In genomic region chr4:77156533-77156911, GRCh38 we compare ENCODE assay signal across 8 cellular contexts. TPM values are rescaled to one million over a fixed set of nuclear protein-coding genes. Genes with fewer than 3 reads are reported as not detected.
DNase-seq lines count a peak whose midpoint lies in the region; ATAC-seq and TF ChIP-seq lines count a peak whose summit lies in the region.

No MANE protein-coding gene starts in this region.

- no peaks in the 10 kb centered on the region for H3K9me3 ChIP-seq in DND-41 (ENCODE audit: insufficient read depth, low read length, severe bottlenecking)

- no peaks in the 10 kb centered on the region for H3K9me3 Mint-ChIP-seq in activated T-helper 2 cell treated with anti-CD3 and anti-CD28 coated beads, Interferon-gamma antibody, Interleukin-2, Interleukin-4, amounts not matched to agents 10 μg/mL and 5 μg/mL and 100 μg/mL, durations not matched to agents 14 hours and 24 hours and 36 hours
- H3K9me3 Mint-ChIP-seq in naive thymus-derived CD8-positive, alpha-beta T cell = peaks cover 0 to 4% (median 0%) of the 10 kb centered on the region in 9 donors

- H4K20me1 ChIP-seq in DND-41 (ENCODE audit: insufficient read depth, low read length) = 0 out of 2 replicates have a peak, but pooled peaks cover 5% of the 10 kb centered on the region

- H3K4me3 Mint-ChIP-seq in activated T-helper 2 cell treated with anti-CD3 and anti-CD28 coated beads, Interferon-gamma antibody, Interleukin-2, Interleukin-4, amounts not matched to agents 10 μg/mL and 5 μg/mL and 100 μg/mL, durations not matched to agents 14 hours and 24 hours and 36 hours (ENCODE audit: low read depth) = peak overlapping the region; percentile 96
- H3K4me3 Mint-ChIP-seq in naive thymus-derived CD8-positive, alpha-beta T cell = peak overlapping the region; percentile 95 to 100 (median 98)

- peak overlapping the region; percentile 84 to 99 for H3K4me3 ChIP-seq in DND-41 (ENCODE audit: low read depth in 1 of 2, low read length in 2 of 2)
- peak overlapping the region; percentile 90 for H3K4me3 ChIP-seq in fibroblast of mammary gland (ENCODE audit: control insufficient read depth, low read depth, low read length)

- H3K27me3 Mint-ChIP-seq in activated T-helper 2 cell treated with anti-CD3 and anti-CD28 coated beads, Interferon-gamma antibody, Interleukin-2, Interleukin-4, amounts not matched to agents 10 μg/mL and 5 μg/mL and 100 μg/mL, durations not matched to agents 14 hours and 24 hours and 36 hours (ENCODE audit: low read depth) = no peaks in the 10 kb centered on the region
- H3K27me3 Mint-ChIP-seq in naive thymus-derived CD8-positive, alpha-beta T cell = peaks cover 0 to 5% (median 0%) of the 10 kb centered on the region in 5 donors

- peak overlapping the region; percentile 94 for H2AFZ ChIP-seq in DND-41 (ENCODE audit: low read depth, low read length)

- POLR2A ChIA-PET in naive thymus-derived CD8-positive, alpha-beta T cell (lab: Charles Lee) = interaction anchor here (0.9 to 4.7 kb wide), 11 partner anchors 9 to 664 kb away, joined by 3 to 44 read pairs (median 4); partner anchors contain the start of gene CCNI

- H3K4me2 ChIP-seq in DND-41 (ENCODE audit: insufficient read depth, low read length) = peak overlapping the region; percentile 87

- peaks cover 39% of the 10 kb centered on the region for H3K36me3 ChIP-seq in DND-41 (ENCODE audit: insufficient read depth, low read length)

- TF ChIP-seq CTCF in DND-41 (IDR thresholded peaks at IDR 0.05; ENCODE audit: borderline replicate concordance, extremely low read depth, low read length, poor library complexity, severe bottlenecking) = no peak
- no peak for TF ChIP-seq CTCF in fibroblast of mammary gland (conservative IDR thresholded peaks at IDR 0.05; ENCODE audit: control insufficient read depth, insufficient read depth, low read depth, low read length)

- no peaks in the 10 kb centered on the region for H3K27me3 ChIP-seq in DND-41 (ENCODE audit: insufficient read depth, low read length, poor library complexity)

- peak overlapping the region; percentile 100 for H3K27ac ChIP-seq in DND-41 (ENCODE audit: low read length)

- H3K4me1 ChIP-seq in DND-41 (ENCODE audit: insufficient read depth, low read length) = peaks cover 32% of the 10 kb centered on the region

- peak overlapping the region; percentile 99 for H3K9ac ChIP-seq in DND-41 (ENCODE audit: low read depth, low read length)

- peak overlapping the region; percentile 97 for H3K27ac Mint-ChIP-seq in activated T-helper 2 cell treated with anti-CD3 and anti-CD28 coated beads, Interferon-gamma antibody, Interleukin-2, Interleukin-4, amounts not matched to agents 10 μg/mL and 5 μg/mL and 100 μg/mL, durations not matched to agents 14 hours and 24 hours and 36 hours
- peak overlapping the region; percentile 96 to 100 (median 98) for H3K27ac Mint-ChIP-seq in naive thymus-derived CD8-positive, alpha-beta T cell

- DNase-seq in DND-41 (peak; percentile 97), KG1 (lab: John Stamatoyannopoulos, UW) (peak; percentile 98), fibroblast of mammary gland (ENCODE audit: low read depth) (peak; percentile 99)
- DNase-seq in activated T-helper 2 cell treated with anti-CD3 and anti-CD28 coated beads, Interferon-gamma antibody, Interleukin-2, Interleukin-4, amounts not matched to agents 10 μg/mL and 5 μg/mL and 100 μg/mL, durations not matched to agents 14 hours and 24 hours and 36 hours (ENCODE audit: low spot score) = peak; percentile 97
- peak in 9 of 10 donors; percentile 78 to 100 (median 98) for DNase-seq in naive thymus-derived CD8-positive, alpha-beta T cell
- DNase-seq in stimulated activated naive CD4-positive, alpha-beta T cell (lab: John Stamatoyannopoulos, UW) = peak in 4 of 6 experiments; percentile 97 to 99 (median 98)

- peaks cover 49% of the 10 kb centered on the region for H3K4me1 Mint-ChIP-seq in activated T-helper 2 cell treated with anti-CD3 and anti-CD28 coated beads, Interferon-gamma antibody, Interleukin-2, Interleukin-4, amounts not matched to agents 10 μg/mL and 5 μg/mL and 100 μg/mL, durations not matched to agents 14 hours and 24 hours and 36 hours (ENCODE audit: low read depth)
- H3K4me1 Mint-ChIP-seq in naive thymus-derived CD8-positive, alpha-beta T cell = peaks cover 13 to 71% (median 31%) of the 10 kb centered on the region in 4 donors

- H3K36me3 Mint-ChIP-seq in activated T-helper 2 cell treated with anti-CD3 and anti-CD28 coated beads, Interferon-gamma antibody, Interleukin-2, Interleukin-4, amounts not matched to agents 10 μg/mL and 5 μg/mL and 100 μg/mL, durations not matched to agents 14 hours and 24 hours and 36 hours (ENCODE audit: low read depth) = peaks cover 16% of the 10 kb centered on the region
- H3K36me3 Mint-ChIP-seq in naive thymus-derived CD8-positive, alpha-beta T cell = peaks cover 0 to 13% (median 5%) of the 10 kb centered on the region in 3 donors

- peaks cover 33% of the 10 kb centered on the region for H3K79me2 ChIP-seq in DND-41 (ENCODE audit: insufficient read depth, low read length)

- ATAC-seq in DND-41 (ENCODE audit: insufficient read depth, low read depth) (peak; percentile 91), GM21737 (IDR thresholded peaks at IDR 0.05; ENCODE audit: unreplicated experiment) (peak; percentile 80)
- peak; percentile 92 to 94 for ATAC-seq in naive thymus-derived CD8-positive, alpha-beta T cell

- intact Hi-C loops in activated T-helper 2 cell treated with anti-CD3 and anti-CD28 coated beads, Interferon-gamma antibody, Interleukin-2, Interleukin-4, amounts not matched to agents 10 μg/mL and 5 μg/mL and 100 μg/mL, durations not matched to agents 14 hours and 24 hours and 36 hours (cut with micrococcal nuclease) = loop anchor here (1.0 to 10.0 kb wide), 5 partner anchors 10 to 698 kb away; no protein-coding TSS in a partner anchor

TF ChIP-seq in PFSK-1, 5 proteins besides CTCF, POLR2A, EP300 and RAD21:
- no peak for TF ChIP-seq FOXP2 (optimal IDR thresholded peaks at IDR 0.05; ENCODE audit: borderline replicate concordance, extremely low read depth, extremely low read length, insufficient read depth)
- TF ChIP-seq TAF1 (IDR thresholded peaks at IDR 0.05; ENCODE audit: borderline replicate concordance, insufficient read depth, low read length) = no peak
- TF ChIP-seq POLR2AphosphoS5 (IDR thresholded peaks at IDR 0.05; ENCODE audit: low read depth, low read length) = 0 out of 2 replicates have a peak, but pooled peaks have one; percentile 26
- no peak for TF ChIP-seq REST (IDR thresholded peaks at IDR 0.05; ENCODE audit: insufficient read depth in 1 of 2, low read depth in 2 of 2, low read length in 2 of 2)

RNA-seq across cellular contexts. Expression of gene CCNG2, which starts 0.5 kb away (rescaled TPM):
- 2.0 TPM for polyA plus RNA-seq in PFSK-1 (2012; ENCODE audit: insufficient read length, low read depth)
- total RNA-seq in activated T-helper 2 cell treated with anti-CD3 and anti-CD28 coated beads, Interferon-gamma antibody, Interleukin-2, Interleukin-4, amounts not matched to agents 10 μg/mL and 5 μg/mL and 100 μg/mL, durations not matched to agents 14 hours and 24 hours and 36 hours = 34.3 and 35.2 TPM in 2 replicates
- total RNA-seq in naive thymus-derived CD8-positive, alpha-beta T cell = 10 to 100 TPM; 36.3 to 38.1 TPM
- 10 to 100 TPM; 10.2 to 15.3 (median 13.7) TPM for polyA plus RNA-seq in naive thymus-derived CD8-positive, alpha-beta T cell

Comparison
In these comparisons a context has a peak if more than half of its experiments do, and no peak if none do; other contexts are left out.
1. Peak in every context shown above with its lines: DNase-seq, ATAC-seq, H3K4me3 ChIP-seq and H3K27ac ChIP-seq.